ENCODE assay signal across 1 cellular context in genomic region chr19:51593969-51594773, GRCh38.
A peak's percentile ranks its signal among the peaks of the same experiment; 100 is the strongest.
TF ChIP-seq lines count a peak whose summit lies in the region.

No MANE protein-coding gene starts in this region.

TF ChIP-seq in HepG2, 621 proteins besides CTCF, POLR2A, EP300 and RAD21 (continued from another document and continues in another):
- TF ChIP-seq KIAA2018 (CRISPR knock-in tag; IDR thresholded peaks at IDR 0.05; ENCODE audit: borderline replicate concordance) (no peak), BHLHE40 (IDR thresholded peaks at IDR 0.05; ENCODE audit: low read length) (no peak), ZSCAN12 (CRISPR knock-in tag; IDR thresholded peaks at IDR 0.05) (no peak), ZNF639 (CRISPR knock-in tag; conservative IDR thresholded peaks at IDR 0.05) (no peak), ZKSCAN5 (CRISPR knock-in tag; IDR thresholded peaks at IDR 0.05) (no peak), ZNF3 (CRISPR knock-in tag; IDR thresholded peaks at IDR 0.05) (no peak), DPF2 (CRISPR knock-in tag; IDR thresholded peaks at IDR 0.05; ENCODE audit: borderline replicate concordance, low read depth) (no peak), ZNF44 (CRISPR knock-in tag; IDR thresholded peaks at IDR 0.05) (no peak), ZBTB7B (CRISPR knock-in tag; IDR thresholded peaks at IDR 0.05) (no peak), ZNF800 (CRISPR knock-in tag; IDR thresholded peaks at IDR 0.05) (no peak), RCOR2 (CRISPR knock-in tag; IDR thresholded peaks at IDR 0.05) (no peak), ZNF180 (CRISPR knock-in tag; IDR thresholded peaks at IDR 0.05; ENCODE audit: borderline replicate concordance, low read depth) (no peak), HOXA9 (CRISPR knock-in tag; IDR thresholded peaks at IDR 0.05; ENCODE audit: borderline replicate concordance) (no peak), DRAP1 (CRISPR knock-in tag; IDR thresholded peaks at IDR 0.05) (no peak; the same call in 1 of the 2 replicates), GMEB1 (CRISPR knock-in tag; IDR thresholded peaks at IDR 0.05; ENCODE audit: borderline replicate concordance) (peak; percentile 96), HHEX (CRISPR knock-in tag; IDR thresholded peaks at IDR 0.05) (no peak), ZMYM3 (CRISPR knock-in tag; IDR thresholded peaks at IDR 0.05) (no peak), ARHGAP35 (CRISPR knock-in tag; IDR thresholded peaks at IDR 0.05; ENCODE audit: borderline replicate concordance) (no peak), CHCHD3 (CRISPR knock-in tag; IDR thresholded peaks at IDR 0.05) (no peak), FOXA1 (IDR thresholded peaks at IDR 0.05) (no peak), FOXA1 (CRISPR knock-in tag; IDR thresholded peaks at IDR 0.05) (no peak), ZNF543 (CRISPR knock-in tag; IDR thresholded peaks at IDR 0.05) (no peak), ZNF33A (CRISPR knock-in tag; IDR thresholded peaks at IDR 0.05; ENCODE audit: borderline replicate concordance) (no peak), ZNF362 (CRISPR knock-in tag; IDR thresholded peaks at IDR 0.05; ENCODE audit: borderline replicate concordance) (no peak), SPEN (CRISPR knock-in tag; IDR thresholded peaks at IDR 0.05; ENCODE audit: low read depth) (peak; percentile 54), BORCS8-MEF2B (CRISPR knock-in tag; IDR thresholded peaks at IDR 0.05) (no peak), CC2D1A (CRISPR knock-in tag; IDR thresholded peaks at IDR 0.05) (no peak), ZNF430 (CRISPR knock-in tag; IDR thresholded peaks at IDR 0.05) (no peak), STAT5B (CRISPR knock-in tag; IDR thresholded peaks at IDR 0.05) (no peak), ZNF331 (CRISPR knock-in tag; IDR thresholded peaks at IDR 0.05) (no peak), ZNF709 (CRISPR knock-in tag; IDR thresholded peaks at IDR 0.05) (no peak), ZKSCAN1 (IDR thresholded peaks at IDR 0.05; ENCODE audit: low read length) (no peak), ATF7-NPFF (CRISPR knock-in tag; IDR thresholded peaks at IDR 0.05; ENCODE audit: low read depth) (no peak), KAT2B (IDR thresholded peaks at IDR 0.05; ENCODE audit: borderline replicate concordance, low read depth, low read length) (no peak), SP5 (CRISPR knock-in tag; IDR thresholded peaks at IDR 0.05; ENCODE audit: borderline replicate concordance, low read depth) (no peak), YEATS4 (CRISPR knock-in tag; IDR thresholded peaks at IDR 0.05; ENCODE audit: borderline replicate concordance) (no peak), ZNF577 (CRISPR knock-in tag; IDR thresholded peaks at IDR 0.05; ENCODE audit: borderline replicate concordance, low read depth) (no peak), ELF3 (CRISPR knock-in tag; IDR thresholded peaks at IDR 0.05) (no peak), PAF1 (CRISPR knock-in tag; IDR thresholded peaks at IDR 0.05) (no peak), ZFP36L2 (CRISPR knock-in tag; IDR thresholded peaks at IDR 0.05) (no peak), ZNF672 (CRISPR knock-in tag; IDR thresholded peaks at IDR 0.05) (no peak), ATF4 (CRISPR knock-in tag; IDR thresholded peaks at IDR 0.05) (peak in 1 of 2 experiments; percentile 22; a peak in 1 of 4 replicates), SAP130 (CRISPR knock-in tag; IDR thresholded peaks at IDR 0.05; ENCODE audit: low read depth) (peak; percentile 64), PAWR (CRISPR knock-in tag; IDR thresholded peaks at IDR 0.05; ENCODE audit: borderline replicate concordance) (no peak), CREB1 (IDR thresholded peaks at IDR 0.05) (peak; percentile 54), CREB1 (CRISPR knock-in tag; IDR thresholded peaks at IDR 0.05) (peak; percentile 77; the same call in 1 of the 2 replicates), ZNF740 (CRISPR knock-in tag; IDR thresholded peaks at IDR 0.05) (no peak), ZNF670 (CRISPR knock-in tag; IDR thresholded peaks at IDR 0.05; ENCODE audit: borderline replicate concordance) (no peak), TERF1 (CRISPR knock-in tag; IDR thresholded peaks at IDR 0.05) (no peak), ZNF563 (CRISPR knock-in tag; IDR thresholded peaks at IDR 0.05) (no peak), ZNF615 (CRISPR knock-in tag; IDR thresholded peaks at IDR 0.05; ENCODE audit: borderline replicate concordance) (no peak), SOX5 (CRISPR knock-in tag; IDR thresholded peaks at IDR 0.05; ENCODE audit: borderline replicate concordance) (no peak), MED8 (CRISPR knock-in tag; IDR thresholded peaks at IDR 0.05; ENCODE audit: insufficient replicate concordance) (no peak), ZNF775 (CRISPR knock-in tag; IDR thresholded peaks at IDR 0.05; ENCODE audit: borderline replicate concordance) (no peak), MEIS1 (CRISPR knock-in tag; IDR thresholded peaks at IDR 0.05; ENCODE audit: borderline replicate concordance) (no peak), ZIK1 (CRISPR knock-in tag; IDR thresholded peaks at IDR 0.05; ENCODE audit: borderline replicate concordance, low read depth) (no peak), HDAC6 (IDR thresholded peaks at IDR 0.05; ENCODE audit: low read depth, low read length) (no peak), ZNF138 (CRISPR knock-in tag; IDR thresholded peaks at IDR 0.05; ENCODE audit: low read depth) (no peak), ZNF737 (CRISPR knock-in tag; IDR thresholded peaks at IDR 0.05; ENCODE audit: borderline replicate concordance) (no peak)
